Comparison of ENCODE assay signal across 20 cellular contexts in the genomic region with DNA sequence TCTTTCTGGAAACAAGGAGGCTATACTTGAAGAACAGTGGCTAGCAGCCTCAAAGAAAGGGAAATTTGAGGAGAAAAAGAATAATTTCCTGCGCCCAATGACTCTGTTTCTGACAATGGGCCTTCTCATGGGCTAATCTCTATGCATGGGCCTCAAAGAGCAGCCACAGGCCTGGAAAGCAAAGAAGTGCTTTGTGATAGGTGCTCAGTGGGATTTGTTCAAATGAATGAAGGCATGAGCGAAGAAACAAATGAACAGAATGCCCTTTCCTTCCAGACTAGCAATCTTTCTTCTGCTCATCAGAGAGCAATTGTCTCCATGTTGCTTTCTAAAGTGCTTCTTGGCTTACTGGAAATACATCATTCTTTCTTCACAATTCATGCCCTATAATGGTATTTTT.
DNase-seq lines count a peak whose midpoint lies in the region; ATAC-seq and TF ChIP-seq lines count a peak whose summit lies in the region.
"Had no signal": no experiment of that assay in that cellular context is flagged by ENCODE, and none has a peak within 500 bp of the region (broad histone marks: within the 10 kb centered on the region; RNA-seq: fewer than 3 reads in every experiment).

No MANE protein-coding gene starts in this region.

- peak overlapping the region; percentile 0 for H3K4ac ChIP-seq in mesendoderm (ENCODE audit: low read depth, low read length)
- H3K4ac ChIP-seq in neuronal stem cell (ENCODE audit: low read length), result no peak overlapping the region

- H2BK120ac ChIP-seq in mesendoderm (ENCODE audit: low read depth, low read length) (no peak overlapping the region), neuronal stem cell (ENCODE audit: low read depth, low read length) (no peak overlapping the region)

- no peak for TF ChIP-seq POLR2A in prostate gland (IDR thresholded peaks at IDR 0.05)

- no peak overlapping the region for H4K91ac ChIP-seq in neuronal stem cell (ENCODE audit: low read depth, low read length, poor library complexity)

- no peak overlapping the region for H3K27ac Mint-ChIP-seq in GM23338
- H3K27ac Mint-ChIP-seq: CD14-positive monocyte; CD4-positive, alpha-beta memory T cell; CD4-positive, CD25-positive, alpha-beta regulatory T cell; CD8-positive, alpha-beta memory T cell had no signal

- peaks cover 10% of the 10 kb centered on the region; the same call in 1 of the 2 replicates for H4K20me1 ChIP-seq in GM23338 (replicated peaks; ENCODE audit: insufficient read depth)
- H4K20me1 ChIP-seq: BLaER1 had no signal

- H3K79me2 ChIP-seq in GM23338 (replicated peaks; ENCODE audit: insufficient read depth) (no peaks in the 10 kb centered on the region), mesendoderm (ENCODE audit: control insufficient read depth, insufficient read depth, low read length) (no peaks in the 10 kb centered on the region)

- no peaks in the 10 kb centered on the region for H3F3A ChIP-seq in GM23338 (replicated peaks; ENCODE audit: low read depth)

- H3K9me3 Mint-ChIP-seq in GM23338, result no peaks in the 10 kb centered on the region; the same call in 2 of the 3 replicates
- H3K9me3 Mint-ChIP-seq: CD14-positive monocyte; CD8-positive, alpha-beta memory T cell had no signal

- no peak overlapping the region for H3K4me2 ChIP-seq in GM23338
- no peak overlapping the region for H3K4me2 ChIP-seq in mesendoderm (ENCODE audit: low read length)
- H3K4me2 ChIP-seq in neuronal stem cell (ENCODE audit: insufficient read depth, low read length, poor library complexity, severe bottlenecking), result no peak overlapping the region
- H3K4me2 ChIP-seq: BLaER1 had no signal

- ATAC-seq in GM23338 (peak; percentile 31; the same call in 1 of the 3 replicates), HG03439 (IDR thresholded peaks at IDR 0.05; ENCODE audit: unreplicated experiment) (no peak)

- no peak overlapping the region for H3K27ac ChIP-seq in GM23338 (ENCODE audit: low read depth)
- H3K27ac ChIP-seq in mesendoderm (ENCODE audit: low read depth, low read length), result no peak overlapping the region
- no peak overlapping the region for H3K27ac ChIP-seq in neuronal stem cell (replicated peaks; ENCODE audit: low read length)
- H3K27ac ChIP-seq in prostate gland, result no peak overlapping the region
- H3K27ac ChIP-seq: BLaER1 had no signal

- H2BK5ac ChIP-seq in mesendoderm (ENCODE audit: low read length) (no peak overlapping the region), neuronal stem cell (ENCODE audit: low read length) (no peak overlapping the region)

- no peak overlapping the region for H3K9ac ChIP-seq in mesendoderm (ENCODE audit: low read length)
- no peak overlapping the region for H3K9ac ChIP-seq in neuronal stem cell (ENCODE audit: low read depth, low read length, poor library complexity)
- H3K9ac ChIP-seq: BLaER1 had no signal

- H3K27me3 ChIP-seq in GM23338 (ENCODE audit: insufficient read depth), result peaks cover 69% of the 10 kb centered on the region
- no peaks in the 10 kb centered on the region for H3K27me3 ChIP-seq in mesendoderm (ENCODE audit: insufficient read depth, low read length, poor library complexity)
- H3K27me3 ChIP-seq in neuronal stem cell (ENCODE audit: control insufficient read depth in 3 of 3, insufficient read depth in 3 of 3, low read depth in 1 of 3, low read length in 3 of 3), result peaks cover 0 to 3% (median 0%) of the 10 kb centered on the region in 3 experiments
- H3K27me3 ChIP-seq in prostate gland (replicated peaks; ENCODE audit: insufficient read depth), result peaks cover 4% of the 10 kb centered on the region
- H3K27me3 ChIP-seq: BE2C, BLaER1 had no signal

- H3K36me3 ChIP-seq in GM23338 (ENCODE audit: insufficient read depth), result no peaks in the 10 kb centered on the region
- H3K36me3 ChIP-seq in mesendoderm (ENCODE audit: control insufficient read depth, insufficient read depth, low read length), result no peaks in the 10 kb centered on the region
- no peaks in the 10 kb centered on the region for H3K36me3 ChIP-seq in neuronal stem cell (replicated peaks in 1 of 2; ENCODE audit: control insufficient read depth in 2 of 2, insufficient read depth in 2 of 2, low read length in 2 of 2)
- H3K36me3 ChIP-seq in prostate gland, result no peaks in the 10 kb centered on the region
- H3K36me3 ChIP-seq: BE2C, BLaER1 had no signal

- in situ Hi-C loops in SK-MEL-5 (cut with HindIII; ENCODE audit: low pct_unique_long_range_greater_than_20kb, low sequenced_read_pairs), result no loop called here

- H3K18ac ChIP-seq in mesendoderm (ENCODE audit: low read length) (no peak overlapping the region), neuronal stem cell (ENCODE audit: low read length) (no peak overlapping the region)

- no peaks in the 10 kb centered on the region for H3K9me2 ChIP-seq in GM23338 (ENCODE audit: insufficient read depth)

- no peak overlapping the region for H2BK15ac ChIP-seq in mesendoderm (replicated peaks; ENCODE audit: low read depth)
- no peak overlapping the region for H2BK15ac ChIP-seq in neuronal stem cell (ENCODE audit: low read length)

- H3K4me3 ChIP-seq in GM23338 (no peak overlapping the region), mesendoderm (ENCODE audit: low read length) (no peak overlapping the region), neuronal stem cell (ENCODE audit: low read length in 2 of 2) (no peak overlapping the region), prostate gland (no peak overlapping the region)
- H3K4me3 ChIP-seq: BLaER1 had no signal

- H4K5ac ChIP-seq in mesendoderm (ENCODE audit: low read length), result no peak overlapping the region

- TF ChIP-seq CTCF in GM23338 (conservative IDR thresholded peaks at IDR 0.05; ENCODE audit: low read depth in 2 of 2) (no peak), prostate gland (IDR thresholded peaks at IDR 0.05) (no peak)

- H3K23ac ChIP-seq in mesendoderm (ENCODE audit: low read length) (no peak overlapping the region), neuronal stem cell (ENCODE audit: low read depth, low read length, poor library complexity) (no peak overlapping the region)

- no peak overlapping the region for H3K56ac ChIP-seq in mesendoderm (ENCODE audit: low read length)

- no peak overlapping the region for H2BK12ac ChIP-seq in neuronal stem cell (ENCODE audit: low read length)

- WGBS in mesendoderm (ENCODE audit: extremely low coverage, insufficient coverage, low lambda C conversion rate), result no CpG with 5 or more reads among the region's 2 CpGs
- WGBS in neuronal stem cell (ENCODE audit: extremely low coverage in 2 of 2, insufficient read length in 2 of 2, insufficient replicate concordance in 1 of 2), 2 donors, result no CpG with 5 or more reads among the region's 2 CpGs
- WGBS in prostate gland, result 96% methylated on average over 2 of the region's 2 CpGs

- no peak overlapping the region for H3K4me3 Mint-ChIP-seq in GM23338
- H3K4me3 Mint-ChIP-seq: CD14-positive monocyte; CD4-positive, alpha-beta memory T cell; CD4-positive, CD25-positive, alpha-beta regulatory T cell; CD8-positive, alpha-beta memory T cell had no signal

- H3K27me3 Mint-ChIP-seq in GM23338 (ENCODE audit: insufficient read depth, low read depth, poor library complexity), result peaks cover 35% of the 10 kb centered on the region

- H3K9me3 ChIP-seq in neuronal stem cell (replicated peaks in 1 of 2; ENCODE audit: control insufficient read depth in 2 of 2, insufficient read depth in 1 of 2, low read depth in 1 of 2, low read length in 2 of 2) (no peaks in the 10 kb centered on the region), prostate gland (no peaks in the 10 kb centered on the region)
- H3K9me3 ChIP-seq: BE2C, BLaER1, Caco-2 had no signal

- no peaks in the 10 kb centered on the region for H3K4me1 Mint-ChIP-seq in GM23338
- H3K4me1 Mint-ChIP-seq: CD14-positive monocyte; CD4-positive, alpha-beta memory T cell; CD4-positive, CD25-positive, alpha-beta regulatory T cell; CD8-positive, alpha-beta memory T cell had no signal

- no peak overlapping the region for H3K14ac ChIP-seq in neuronal stem cell (ENCODE audit: low read length)

- no peak overlapping the region for H2AK5ac ChIP-seq in mesendoderm (ENCODE audit: low read length)
- H2AK5ac ChIP-seq in neuronal stem cell (ENCODE audit: low read depth, low read length), result no peak overlapping the region

- H3K79me1 ChIP-seq in mesendoderm (ENCODE audit: low read length), result no peaks in the 10 kb centered on the region
- no peaks in the 10 kb centered on the region for H3K79me1 ChIP-seq in neuronal stem cell (ENCODE audit: low read depth, low read length)

- H2AFZ ChIP-seq in GM23338 (no peak overlapping the region), neuronal stem cell (ENCODE audit: low read length) (peak overlapping the region; percentile 69)

- H4K8ac ChIP-seq in mesendoderm (ENCODE audit: low read depth, low read length), result no peak overlapping the region
- H4K8ac ChIP-seq in neuronal stem cell (ENCODE audit: low read depth, low read length), result no peak overlapping the region

- DNase-seq in GM23338 (ENCODE audit: low spot score), result no peak
- DNase-seq in SK-MEL-5 (ENCODE audit: low read depth, low spot score), result peak; percentile 89
- DNase-seq in mesendoderm, result no peak
- no peak for DNase-seq in neuronal stem cell (ENCODE audit: low spot score)
- no peak for DNase-seq in prostate gland (ENCODE audit: low spot score)
- DNase-seq in activated naive CD4-positive, alpha-beta T cell treated with Interleukin-2 at 50 U/mL for 16 hours, result no peak
- DNase-seq in T-helper 2 cell, result no peak
- DNase-seq: 8988T; ACHN; BE2C; C1 segment of cervical spinal cord; Caco-2; Calu3; CD4-positive, alpha-beta memory T cell; CD4-positive, CD25-positive, alpha-beta regulatory T cell; CD8-positive, alpha-beta memory T cell; GF-D8 had no signal

- intact Hi-C loops in prostate gland (cut with DNase I), result no loop called here

- no peaks in the 10 kb centered on the region for H3K36me3 Mint-ChIP-seq in GM23338 (ENCODE audit: low read depth)
- H3K36me3 Mint-ChIP-seq: CD14-positive monocyte; CD4-positive, alpha-beta memory T cell; CD4-positive, CD25-positive, alpha-beta regulatory T cell; CD8-positive, alpha-beta memory T cell had no signal

- H3K4me1 ChIP-seq in GM23338 (ENCODE audit: insufficient read depth) (no peaks in the 10 kb centered on the region), mesendoderm (ENCODE audit: control insufficient read depth, low read depth, low read length) (no peaks in the 10 kb centered on the region), neuronal stem cell (ENCODE audit: control insufficient read depth in 2 of 2, insufficient read depth in 1 of 2, low read depth in 1 of 2, low read length in 2 of 2) (peaks cover 10% of the 10 kb centered on the region in 2 donors), prostate gland (replicated peaks) (no peaks in the 10 kb centered on the region)
- H3K4me1 ChIP-seq: BE2C, BLaER1, Caco-2 had no signal

TF ChIP-seq in GM23338, 12 proteins besides CTCF, POLR2A, EP300 and RAD21 (continues in another document):
- no peak for TF ChIP-seq STAT1 (IDR thresholded peaks at IDR 0.05; ENCODE audit: unreplicated experiment)
- no peak for TF ChIP-seq EZH2 (IDR thresholded peaks at IDR 0.05; ENCODE audit: low read depth, unreplicated experiment)
